Comparison of ENCODE assay signal across 26 cellular contexts in genomic region chr6:160382946-160383345, GRCh38. TPM values are rescaled to one million over a fixed set of nuclear protein-coding genes. Genes with fewer than 3 reads are reported as not detected.
"Had no signal": no experiment of that assay in that cellular context is flagged by ENCODE, and none has a peak within 500 bp of the region (broad histone marks: within the 10 kb centered on the region; RNA-seq: fewer than 3 reads in every experiment).

No MANE protein-coding gene starts in this region.

- H3K9me3 ChIP-seq: gastrocnemius medialis, lower lobe of right lung had no signal

- FAIRE-seq: colon, endothelial cell of umbilical vein had no signal

- H3K27me3 ChIP-seq: esophagus muscularis mucosa, gastrocnemius medialis, left lung had no signal

- ATAC-seq: gastrocnemius medialis, heart right ventricle, left cardiac atrium, left lung, left ventricle myocardium superior, lower lobe of right lung, mucosa of descending colon had no signal

- H3K4me1 ChIP-seq: lower lobe of right lung had no signal

- DNase-seq: dermis blood vessel endothelial cell; dorsolateral prefrontal cortex; effector CD4-positive, alpha-beta T cell; effector memory CD4-positive, alpha-beta T cell; foreskin fibroblast; foreskin melanocyte; gastrocnemius medialis; glutamatergic neuron; head of caudate nucleus; heart right ventricle; hypothalamus; immature natural killer cell; islet precursor cell; left cardiac atrium; left lung; left ventricle myocardium superior; lower lobe of right lung; mesenchymal stem cell; mucosa of descending colon; naive B cell had no signal

- H3K36me3 ChIP-seq: esophagus muscularis mucosa, gastrocnemius medialis, heart right ventricle, left lung, lower lobe of right lung had no signal

- H3K4me3 ChIP-seq: coronary artery, dorsolateral prefrontal cortex, esophagus muscularis mucosa, gastrocnemius medialis, heart right ventricle, left lung, lower lobe of right lung, mucosa of descending colon had no signal

- H3K27ac ChIP-seq: coronary artery, dorsolateral prefrontal cortex, esophagus muscularis mucosa, heart right ventricle, left lung, lower lobe of right lung had no signal

RNA-seq across cellular contexts. Expression of gene SLC22A3, which starts 34.8 kb away (rescaled TPM):
- total RNA-seq: endothelial cell of umbilical vein, lung microvascular endothelial cell, myocyte had no signal
- polyA plus RNA-seq: endothelial cell of umbilical vein had no signal
